1 cellular context compared by ENCODE assay signal in the genomic region with DNA sequence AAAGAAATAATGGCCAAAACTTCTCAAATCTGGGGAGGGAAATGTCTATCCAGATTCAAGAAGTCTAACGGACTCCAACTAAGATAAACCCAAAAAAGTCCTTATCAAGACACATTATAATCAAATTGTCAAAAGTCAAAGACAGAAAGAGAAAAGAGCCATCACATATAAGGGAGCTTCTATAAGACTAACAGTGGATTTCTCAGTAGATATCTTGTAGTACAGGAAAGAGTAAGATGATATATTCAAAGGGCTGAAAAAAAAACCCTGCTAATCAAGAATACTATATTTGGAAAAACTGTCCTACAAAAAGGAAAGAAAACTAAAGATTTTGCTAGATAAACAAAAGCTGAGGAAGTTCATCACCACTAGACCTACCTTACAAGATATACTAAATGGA.
TF ChIP-seq lines count a peak whose summit lies in the region.

No MANE protein-coding gene starts in this region.

TF ChIP-seq in HEK293, 187 proteins besides CTCF, POLR2A, EP300 and RAD21:
- TF ChIP-seq, protein P1, sequence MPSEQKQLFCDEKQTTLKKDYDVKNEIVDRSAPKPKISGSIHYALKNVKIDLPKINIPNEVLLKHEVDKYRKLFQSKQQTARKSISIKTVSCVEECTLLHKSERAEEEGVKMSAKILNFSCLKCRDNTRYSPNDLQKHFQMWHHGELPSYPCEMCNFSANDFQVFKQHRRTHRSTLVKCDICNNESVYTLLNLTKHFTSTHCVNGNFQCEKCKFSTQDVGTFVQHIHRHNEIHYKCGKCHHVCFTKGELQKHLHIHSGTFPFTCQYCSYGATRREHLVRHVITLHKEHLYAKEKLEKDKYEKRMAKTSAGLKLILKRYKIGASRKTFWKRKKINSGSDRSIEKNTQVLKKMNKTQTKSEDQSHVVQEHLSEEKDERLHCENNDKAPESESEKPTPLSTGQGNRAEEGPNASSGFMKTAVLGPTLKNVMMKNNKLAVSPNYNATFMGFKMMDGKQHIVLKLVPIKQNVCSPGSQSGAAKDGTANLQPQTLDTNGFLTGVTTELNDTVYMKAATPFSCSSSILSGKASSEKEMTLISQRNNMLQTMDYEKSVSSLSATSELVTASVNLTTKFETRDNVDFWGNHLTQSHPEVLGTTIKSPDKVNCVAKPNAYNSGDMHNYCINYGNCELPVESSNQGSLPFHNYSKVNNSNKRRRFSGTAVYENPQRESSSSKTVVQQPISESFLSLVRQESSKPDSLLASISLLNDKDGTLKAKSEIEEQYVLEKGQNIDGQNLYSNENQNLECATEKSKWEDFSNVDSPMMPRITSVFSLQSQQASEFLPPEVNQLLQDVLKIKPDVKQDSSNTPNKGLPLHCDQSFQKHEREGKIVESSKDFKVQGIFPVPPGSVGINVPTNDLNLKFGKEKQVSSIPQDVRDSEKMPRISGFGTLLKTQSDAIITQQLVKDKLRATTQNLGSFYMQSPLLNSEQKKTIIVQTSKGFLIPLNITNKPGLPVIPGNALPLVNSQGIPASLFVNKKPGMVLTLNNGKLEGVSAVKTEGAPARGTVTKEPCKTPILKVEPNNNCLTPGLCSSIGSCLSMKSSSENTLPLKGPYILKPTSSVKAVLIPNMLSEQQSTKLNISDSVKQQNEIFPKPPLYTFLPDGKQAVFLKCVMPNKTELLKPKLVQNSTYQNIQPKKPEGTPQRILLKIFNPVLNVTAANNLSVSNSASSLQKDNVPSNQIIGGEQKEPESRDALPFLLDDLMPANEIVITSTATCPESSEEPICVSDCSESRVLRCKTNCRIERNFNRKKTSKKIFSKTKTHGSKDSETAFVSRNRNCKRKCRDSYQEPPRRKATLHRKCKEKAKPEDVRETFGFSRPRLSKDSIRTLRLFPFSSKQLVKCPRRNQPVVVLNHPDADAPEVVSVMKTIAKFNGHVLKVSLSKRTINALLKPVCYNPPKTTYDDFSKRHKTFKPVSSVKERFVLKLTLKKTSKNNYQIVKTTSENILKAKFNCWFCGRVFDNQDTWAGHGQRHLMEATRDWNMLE (tag by site-specific recombination; conservative IDR thresholded peaks at IDR 0.05; ENCODE audit: low read depth), result no peak
- TF ChIP-seq ZNF791 (tag by site-specific recombination; IDR thresholded peaks at IDR 0.05), result peak; percentile 95
- peak; percentile 80 for TF ChIP-seq SETDB1 (IDR thresholded peaks at IDR 0.05; ENCODE audit: insufficient read length, low read length)
